ENCODE assay signal across 9 cellular contexts in genomic region chr14:36207500-36207899, GRCh38. TPM values are rescaled to one million over a fixed set of nuclear protein-coding genes. Genes with fewer than 3 reads are reported as not detected.
DNase-seq lines count a peak whose midpoint lies in the region; ATAC-seq, FAIRE-seq and TF ChIP-seq lines count a peak whose summit lies in the region.
"Had no signal": no experiment of that assay in that cellular context is flagged by ENCODE, and none has a peak within 500 bp of the region (broad histone marks: within the 10 kb centered on the region; RNA-seq: fewer than 3 reads in every experiment).

No MANE protein-coding gene starts in this region.

- no peaks in the 10 kb centered on the region for H3K9me1 ChIP-seq in K562 (ENCODE audit: control insufficient read depth, insufficient read depth, low read length)

- H3K4me2 ChIP-seq in K562 (ENCODE audit: insufficient read depth, low read length) (no peak overlapping the region), osteoblast (ENCODE audit: insufficient read depth, low read length) (no peak overlapping the region), neuronal stem cell (ENCODE audit: insufficient read depth, low read length, poor library complexity, severe bottlenecking) (no peak overlapping the region)

- no peak overlapping the region for H4K8ac ChIP-seq in neuronal stem cell (ENCODE audit: low read depth, low read length)

- H2AFZ ChIP-seq in K562 (ENCODE audit: low read depth, low read length) (no peak overlapping the region), osteoblast (ENCODE audit: low read length) (no peak overlapping the region), neuronal stem cell (ENCODE audit: low read length) (no peak overlapping the region)

- H2BK12ac ChIP-seq in neuronal stem cell (ENCODE audit: low read length): no peak overlapping the region

- no peak overlapping the region for H2BK120ac ChIP-seq in neuronal stem cell (ENCODE audit: low read depth, low read length)

- POLR2A ChIA-PET in K562 (lab: Yijun Ruan, JAX): no interaction called here

- H3K4me1 ChIP-seq in K562 (replicated peaks in 1 of 2; ENCODE audit: control insufficient read depth in 2 of 2, insufficient read depth in 2 of 2, low read length in 2 of 2) (no peaks in the 10 kb centered on the region), osteoblast (ENCODE audit: insufficient read depth, low read length) (no peaks in the 10 kb centered on the region), neuronal stem cell (ENCODE audit: control insufficient read depth in 2 of 2, insufficient read depth in 1 of 2, low read depth in 1 of 2, low read length in 2 of 2) (no peaks in the 10 kb centered on the region)

- DNase-seq in G401 (ENCODE audit: low spot score) (peak; percentile 3), NCI-H2029 (lab: John Stamatoyannopoulos, UW) (peak; percentile 96), K562 (ENCODE audit: extremely low read depth in 1 of 4, low spot score in 3 of 4) (peak in 1 of 4 experiments; percentile 6), osteoblast (ENCODE audit: insufficient read length, low spot score, missing footprints) (no peak), neuronal stem cell (ENCODE audit: low spot score) (no peak), NAMALWA (ENCODE audit: low spot score) (no peak), MG63 (no peak)

- no peak overlapping the region for H3K27ac ChIP-seq in K562 (ENCODE audit: extremely low read depth, low read depth, low read length)
- H3K27ac ChIP-seq in osteoblast (ENCODE audit: low read depth, low read length): no peak overlapping the region
- no peak overlapping the region for H3K27ac ChIP-seq in neuronal stem cell (replicated peaks; ENCODE audit: low read length)

- no peak for FAIRE-seq in K562 (lab: Jason Lieb, UNC)

- no peak overlapping the region for H2AK5ac ChIP-seq in neuronal stem cell (ENCODE audit: low read depth, low read length)

- peak; percentile 46; the same call in 1 of the 3 replicates for ATAC-seq in K562
- ATAC-seq in GM18511 (IDR thresholded peaks at IDR 0.05; ENCODE audit: unreplicated experiment): no peak

- TF ChIP-seq CTCF in K562 (IDR thresholded peaks at IDR 0.05 in 2 of 3, conservative IDR thresholded peaks at IDR 0.05 in 1 of 3; ENCODE audit: insufficient read depth in 2 of 3, low read depth in 1 of 3, low read length in 3 of 3): peak; percentile 19 to 52 (median 22); a peak in 3 of 6 replicates
- peak; percentile 42 for TF ChIP-seq CTCF in osteoblast (IDR thresholded peaks at IDR 0.05; ENCODE audit: extremely low read depth, low read depth, low read length)

- H3K9ac ChIP-seq in K562 (ENCODE audit: insufficient read depth in 1 of 2, low read depth in 2 of 2, low read length in 2 of 2) (no peak overlapping the region), neuronal stem cell (ENCODE audit: low read depth, low read length, poor library complexity) (no peak overlapping the region)

- CTCF ChIA-PET in K562 (lab: Yijun Ruan, JAX; ENCODE audit: low intra/inter-chr PET ratio): interaction anchor here (1.3 kb wide), 1 partner anchor 166 kb away, joined by 5 read pairs; no protein-coding TSS in a partner anchor

- no peak overlapping the region for H3K23ac ChIP-seq in neuronal stem cell (ENCODE audit: low read depth, low read length, poor library complexity)

- H2BK15ac ChIP-seq in neuronal stem cell (ENCODE audit: low read length): no peak overlapping the region

- no peak for TF ChIP-seq EP300 in K562 (IDR thresholded peaks at IDR 0.05; ENCODE audit: low read length)

- TF ChIP-seq POLR2A in K562 (conservative IDR thresholded peaks at IDR 0.05): no peak

- H3K9me3 ChIP-seq in K562 (replicated peaks; ENCODE audit: control insufficient read depth, insufficient read depth, low read depth, low read length) (no peaks in the 10 kb centered on the region), osteoblast (ENCODE audit: low read depth, low read length) (no peaks in the 10 kb centered on the region), neuronal stem cell (replicated peaks in 1 of 2; ENCODE audit: control insufficient read depth in 2 of 2, insufficient read depth in 1 of 2, low read depth in 1 of 2, low read length in 2 of 2) (no peaks in the 10 kb centered on the region), MG63 (no peaks in the 10 kb centered on the region)

- H3K4ac ChIP-seq in neuronal stem cell (ENCODE audit: low read length): no peak overlapping the region

- no peaks in the 10 kb centered on the region for H3K36me3 ChIP-seq in K562 (ENCODE audit: control insufficient read depth, insufficient read depth, low read length)
- H3K36me3 ChIP-seq in osteoblast (ENCODE audit: insufficient read depth, low read length): no peaks in the 10 kb centered on the region
- H3K36me3 ChIP-seq in neuronal stem cell (replicated peaks in 1 of 2; ENCODE audit: control insufficient read depth in 2 of 2, insufficient read depth in 2 of 2, low read length in 2 of 2): no peaks in the 10 kb centered on the region
- no peaks in the 10 kb centered on the region for H3K36me3 ChIP-seq in MG63

- no peak overlapping the region for H2BK5ac ChIP-seq in neuronal stem cell (ENCODE audit: low read length)

- no peaks in the 10 kb centered on the region for H3K27me3 ChIP-seq in K562 (ENCODE audit: control insufficient read depth in 2 of 2, insufficient read depth in 2 of 2, low read length in 2 of 2)
- no peaks in the 10 kb centered on the region for H3K27me3 ChIP-seq in osteoblast (ENCODE audit: insufficient read depth, low read length)
- H3K27me3 ChIP-seq in neuronal stem cell (ENCODE audit: control insufficient read depth in 3 of 3, insufficient read depth in 3 of 3, low read depth in 1 of 3, low read length in 3 of 3): peaks cover 0 to 26% (median 0%) of the 10 kb centered on the region in 3 experiments
- H3K27me3 ChIP-seq in MG63: no peaks in the 10 kb centered on the region

- H3K79me1 ChIP-seq in neuronal stem cell (ENCODE audit: low read depth, low read length): no peaks in the 10 kb centered on the region

- BruUV-seq in K562 (replicated peaks; lab: Mats Ljungman, UMichigan): no TSS peak

- H3K18ac ChIP-seq in neuronal stem cell (ENCODE audit: low read length): no peak overlapping the region

- no peak overlapping the region for H3K14ac ChIP-seq in neuronal stem cell (ENCODE audit: low read length)

- no peak overlapping the region for H4K91ac ChIP-seq in neuronal stem cell (ENCODE audit: low read depth, low read length, poor library complexity)

- 0% methylated on average over 1 of the region's 1 CpG for WGBS in K562 (ENCODE audit: insufficient coverage, low coverage, missing lambda C conversion rate)
- no CpG with 5 or more reads among the region's 1 CpG for WGBS in neuronal stem cell (ENCODE audit: extremely low coverage in 2 of 2, insufficient read length in 2 of 2, insufficient replicate concordance in 1 of 2), 2 donors

- in situ Hi-C loops in G401 (cut with HindIII; ENCODE audit: low sequenced_read_pairs) (no loop called here), K562 (cut with MboI) (no loop called here)

- H3K4me3 ChIP-seq in K562 (no peak overlapping the region), osteoblast (ENCODE audit: insufficient read depth, low read length) (no peak overlapping the region), neuronal stem cell (ENCODE audit: low read length in 2 of 2) (no peak overlapping the region), MG63 (no peak overlapping the region)

- H4K20me1 ChIP-seq in K562 (replicated peaks; ENCODE audit: control insufficient read depth, insufficient read depth, low read length) (no peaks in the 10 kb centered on the region), osteoblast (ENCODE audit: insufficient read depth, low read length) (no peaks in the 10 kb centered on the region)

- intact Hi-C loops in K562 (cut with micrococcal nuclease): loop anchor here (10.0 kb wide), 1 partner anchor 167 kb away; no protein-coding TSS in a partner anchor

- H3K79me2 ChIP-seq in K562 (ENCODE audit: control insufficient read depth, insufficient read depth, low read length): no peaks in the 10 kb centered on the region
- no peaks in the 10 kb centered on the region for H3K79me2 ChIP-seq in osteoblast (ENCODE audit: insufficient read depth, low read length)

- TF ChIP-seq RAD21 in K562 (CRISPR knock-in tag; conservative IDR thresholded peaks at IDR 0.05 in 1 of 2, IDR thresholded peaks at IDR 0.05 in 1 of 2): peak; percentile 27 to 60; a peak in 3 of 4 replicates

TF ChIP-seq in K562, 482 proteins besides CTCF, POLR2A, EP300 and RAD21:
- TF ChIP-seq PRPF4 (IDR thresholded peaks at IDR 0.05; ENCODE audit: insufficient read depth, low read depth, low read length, poor library complexity, severe bottlenecking) (no peak), HOXB6 (CRISPR knock-in tag; IDR thresholded peaks at IDR 0.05; ENCODE audit: borderline replicate concordance) (no peak), ZNF316 (IDR thresholded peaks at IDR 0.05) (0 out of 2 replicates have a peak, but pooled peaks have one; percentile 5), HMG20B (CRISPR knock-in tag; IDR thresholded peaks at IDR 0.05) (no peak), SMC3 (conservative IDR thresholded peaks at IDR 0.05; ENCODE audit: insufficient read depth, low read depth, low read length) (0 out of 2 replicates have a peak, but pooled peaks have one; percentile 24)

RNA-seq across cellular contexts. Expression of gene PTCSC3, which starts 31.0 kb away (rescaled TPM):
- not detected in 2 replicates for total RNA-seq in G401 (2014; rRNA removed; shearing (Covaris generic))
- total RNA-seq in K562 (2011; cell fraction: chromatin; rRNA removed; ENCODE audit: low replicate concordance): not detected in 2 replicates
- total RNA-seq in K562 (2011; cell fraction: nucleolus; rRNA removed): not detected in 2 replicates
- not detected in 2 replicates for total RNA-seq in K562 (2011; cell fraction: nucleoplasm; rRNA removed)
- not detected in 2 replicates for total RNA-seq in K562 (2014; rRNA removed)
- total RNA-seq in K562 (2014; rRNA removed; fragmentation: Illumina TruSeq; extraction: Trizol): not detected in 2 replicates
- total RNA-seq in K562 (2015; rRNA removed; fragmentation: Illumina TruSeq; extraction: Trizol): not detected in 2 replicates
- not detected in 2 replicates for total RNA-seq in K562 (2021)
- not detected in 2 replicates for polyA plus RNA-seq in K562 (2011; rRNA removed)
- not detected in 2 replicates for polyA plus RNA-seq in K562 (2011; cell fraction: cytosol; rRNA removed)
- not detected in 2 replicates for polyA plus RNA-seq in K562 (2011; cell fraction: nucleus; rRNA removed)
- not detected in 2 replicates for polyA plus RNA-seq in K562 (2012)
- polyA plus RNA-seq in K562 (2014; fragmentation: Illumina TruSeq; extraction: Trizol): not detected in 2 replicates
- polyA plus RNA-seq in K562 (2014; fragmentation: Nextera tagmentation; extraction: Ambion mirVana): not detected
- not detected in 2 replicates for polyA plus RNA-seq in K562 (2014; rRNA removed)
- not detected in 2 replicates for polyA minus RNA-seq in K562 (2011; rRNA and poly(A)+ RNA removed)
- not detected in 2 replicates for polyA minus RNA-seq in K562 (2011; cell fraction: cytosol; rRNA and poly(A)+ RNA removed)
- polyA minus RNA-seq in K562 (2011; cell fraction: nucleus; rRNA and poly(A)+ RNA removed): not detected in 2 replicates
- total RNA-seq in osteoblast: not detected in 2 replicates
- polyA plus RNA-seq in neuronal stem cell (2013, experiment 1 of 2): not detected
- not detected for polyA plus RNA-seq in neuronal stem cell (2013, experiment 2 of 2)
- total RNA-seq in MG63 (2014; rRNA removed; shearing (Covaris generic); ENCODE audit: low replicate concordance): not detected in 2 replicates
- total RNA-seq: ureter had no signal

Comparison
In these comparisons a context has a peak if more than half of its experiments do, and no peak if none do; other contexts are left out.
1. DNase-seq: peak in G401 (single experiment) and NCI-H2029 (single experiment); none in osteoblast (single experiment), neuronal stem cell (single experiment), NAMALWA (single experiment) and MG63 (single experiment).